In genomic region chr14:23285530-23286019, GRCh38 we compare ENCODE assay signal across 1 cellular context.
TF ChIP-seq lines count a peak whose summit lies in the region.

No MANE protein-coding gene starts in this region.

TF ChIP-seq in HepG2, 621 proteins besides CTCF, POLR2A, EP300 and RAD21 (continued from another document and continues in another):
- TF ChIP-seq ZNF616 (CRISPR knock-in tag; IDR thresholded peaks at IDR 0.05; ENCODE audit: low read depth) (no peak), IKZF5 (CRISPR knock-in tag; IDR thresholded peaks at IDR 0.05) (no peak), ELF3 (CRISPR knock-in tag; IDR thresholded peaks at IDR 0.05) (no peak; the same call in 1 of the 2 replicates), HDAC1 (CRISPR knock-in tag; IDR thresholded peaks at IDR 0.05) (peak; percentile 6; the same call in 1 of the 2 replicates), ZNF460 (CRISPR knock-in tag; IDR thresholded peaks at IDR 0.05; ENCODE audit: borderline replicate concordance) (no peak), ZBTB3 (CRISPR knock-in tag; IDR thresholded peaks at IDR 0.05; ENCODE audit: borderline replicate concordance, low read depth) (no peak), FOXM1 (CRISPR knock-in tag; IDR thresholded peaks at IDR 0.05) (no peak), SAFB2 (CRISPR knock-in tag; IDR thresholded peaks at IDR 0.05; ENCODE audit: borderline replicate concordance, low read depth) (no peak; the same call in 1 of the 2 replicates), KLF13 (CRISPR knock-in tag; IDR thresholded peaks at IDR 0.05) (peak; percentile 47; the same call in 1 of the 2 replicates), DBP (CRISPR knock-in tag; IDR thresholded peaks at IDR 0.05; ENCODE audit: not compliant biosample characterization) (peak; percentile 2), ZNF639 (CRISPR knock-in tag; conservative IDR thresholded peaks at IDR 0.05) (no peak), ZNF547 (CRISPR knock-in tag; IDR thresholded peaks at IDR 0.05) (no peak), ZNF335 (CRISPR knock-in tag; IDR thresholded peaks at IDR 0.05) (peak; percentile 0; the same call in 1 of the 2 replicates), ZNF776 (CRISPR knock-in tag; IDR thresholded peaks at IDR 0.05) (peak; percentile 0; the same call in 1 of the 2 replicates), RFXANK (CRISPR knock-in tag; IDR thresholded peaks at IDR 0.05) (no peak), ZNF512B (CRISPR knock-in tag; IDR thresholded peaks at IDR 0.05; ENCODE audit: borderline replicate concordance) (no peak), ZNF580 (CRISPR knock-in tag; IDR thresholded peaks at IDR 0.05; ENCODE audit: borderline replicate concordance, low read depth) (no peak), ISX (CRISPR knock-in tag; conservative IDR thresholded peaks at IDR 0.05) (no peak; the same call in 1 of the 2 replicates), GMEB2 (CRISPR knock-in tag; IDR thresholded peaks at IDR 0.05; ENCODE audit: low read depth) (no peak), ATRX (CRISPR knock-in tag; IDR thresholded peaks at IDR 0.05; ENCODE audit: borderline replicate concordance) (0 out of 2 replicates have a peak, but pooled peaks have one; percentile 27), CSRNP1 (CRISPR knock-in tag; IDR thresholded peaks at IDR 0.05) (peak; percentile 20; the same call in 1 of the 2 replicates), TMF1 (CRISPR knock-in tag; IDR thresholded peaks at IDR 0.05; ENCODE audit: low read depth) (peak; percentile 15; the same call in 1 of the 2 replicates), MEIS1 (CRISPR knock-in tag; IDR thresholded peaks at IDR 0.05; ENCODE audit: borderline replicate concordance) (no peak), MIXL1 (CRISPR knock-in tag; IDR thresholded peaks at IDR 0.05) (no peak), ZFYVE20 (CRISPR knock-in tag; IDR thresholded peaks at IDR 0.05; ENCODE audit: borderline replicate concordance, low read depth) (no peak), NFKBIZ (CRISPR knock-in tag; IDR thresholded peaks at IDR 0.05) (no peak), CENPBD1 (CRISPR knock-in tag; IDR thresholded peaks at IDR 0.05; ENCODE audit: borderline replicate concordance, low read depth) (no peak), ZNF414 (CRISPR knock-in tag; IDR thresholded peaks at IDR 0.05) (peak; percentile 25; the same call in 1 of the 2 replicates), GPN1 (CRISPR knock-in tag; IDR thresholded peaks at IDR 0.05; ENCODE audit: borderline replicate concordance) (peak; percentile 43; the same call in 1 of the 2 replicates), PAX8 (CRISPR knock-in tag; IDR thresholded peaks at IDR 0.05; ENCODE audit: borderline replicate concordance) (no peak), ZNF746 (CRISPR knock-in tag; IDR thresholded peaks at IDR 0.05) (peak; percentile 89), ZBTB34 (CRISPR knock-in tag; IDR thresholded peaks at IDR 0.05) (peak; percentile 79), IKZF4 (CRISPR knock-in tag; IDR thresholded peaks at IDR 0.05; ENCODE audit: borderline replicate concordance, low read depth, not compliant biosample characterization) (no peak), ZNF530 (CRISPR knock-in tag; IDR thresholded peaks at IDR 0.05; ENCODE audit: low read depth) (no peak), SYNCRIP (IDR thresholded peaks at IDR 0.05; ENCODE audit: insufficient read depth, low read depth, low read length) (no peak), ZNF329 (CRISPR knock-in tag; IDR thresholded peaks at IDR 0.05; ENCODE audit: low read depth) (0 out of 2 replicates have a peak, but pooled peaks have one; percentile 19), ZNF280D (CRISPR knock-in tag; IDR thresholded peaks at IDR 0.05) (no peak), TBX3 (IDR thresholded peaks at IDR 0.05; ENCODE audit: borderline replicate concordance) (no peak; the same call in 1 of the 2 replicates), ZNF720 (CRISPR knock-in tag; IDR thresholded peaks at IDR 0.05) (no peak), MYNN (CRISPR knock-in tag; IDR thresholded peaks at IDR 0.05; ENCODE audit: low read depth) (no peak; the same call in 1 of the 2 replicates), CBX5 (CRISPR knock-in tag; IDR thresholded peaks at IDR 0.05; ENCODE audit: borderline replicate concordance) (no peak), KLF12 (CRISPR knock-in tag; IDR thresholded peaks at IDR 0.05; ENCODE audit: borderline replicate concordance) (no peak), ZNF709 (CRISPR knock-in tag; IDR thresholded peaks at IDR 0.05) (no peak), DDIT3 (CRISPR knock-in tag; IDR thresholded peaks at IDR 0.05) (no peak), ZNF652 (CRISPR knock-in tag; IDR thresholded peaks at IDR 0.05; ENCODE audit: borderline replicate concordance, low read depth) (0 out of 2 replicates have a peak, but pooled peaks have one; percentile 2)
